15 cellular contexts compared by ENCODE assay signal in genomic region chr17:29181226-29181625, GRCh38. TPM values are rescaled to one million over a fixed set of nuclear protein-coding genes. Genes with fewer than 3 reads are reported as not detected.
A peak's percentile ranks its signal among the peaks of the same experiment; 100 is the strongest.
DNase-seq lines count a peak whose midpoint lies in the region; TF ChIP-seq lines count a peak whose summit lies in the region.
"Had no signal": no experiment of that assay in that cellular context is flagged by ENCODE, and none has a peak within 500 bp of the region (broad histone marks: within the 10 kb centered on the region; RNA-seq: fewer than 3 reads in every experiment).

No MANE protein-coding gene starts in this region.

- TF ChIP-seq CTCF in 22Rv1 (IDR thresholded peaks at IDR 0.05) = no peak
- TF ChIP-seq CTCF in MM.1S (IDR thresholded peaks at IDR 0.05; ENCODE audit: low read length) = no peak
- no peak for TF ChIP-seq CTCF in endothelial cell (IDR thresholded peaks at IDR 0.05; ENCODE audit: unreplicated experiment)
- TF ChIP-seq CTCF in osteoblast (IDR thresholded peaks at IDR 0.05; ENCODE audit: extremely low read depth, low read depth, low read length) = no peak

- peaks cover 11% of the 10 kb centered on the region for H3K79me2 ChIP-seq in MM.1S (ENCODE audit: low read length)
- H3K79me2 ChIP-seq in osteoblast (ENCODE audit: insufficient read depth, low read length) = peaks cover 23% of the 10 kb centered on the region

- no peak overlapping the region for H3K27ac Mint-ChIP-seq in endothelial cell (ENCODE audit: unreplicated experiment)

- peaks cover 36% of the 10 kb centered on the region for H3K4me1 Mint-ChIP-seq in endothelial cell (ENCODE audit: unreplicated experiment)

- no peaks in the 10 kb centered on the region for H3K27me3 ChIP-seq in MM.1S (replicated peaks; ENCODE audit: insufficient read depth, low read length)
- H3K27me3 ChIP-seq in osteoblast (ENCODE audit: insufficient read depth, low read length) = no peaks in the 10 kb centered on the region

- no peaks in the 10 kb centered on the region for H3K9me2 ChIP-seq in MM.1S (replicated peaks; ENCODE audit: insufficient read depth, low read length)

- H3K36me3 ChIP-seq in MM.1S (replicated peaks; ENCODE audit: insufficient read depth, low read length) (no peaks in the 10 kb centered on the region), osteoblast (ENCODE audit: insufficient read depth, low read length) (no peaks in the 10 kb centered on the region)
- H3K36me3 ChIP-seq: WERI-Rb-1 had no signal

- H3K9me3 Mint-ChIP-seq in endothelial cell (ENCODE audit: unreplicated experiment) = no peaks in the 10 kb centered on the region
- H3K9me3 Mint-ChIP-seq: IgD-negative memory B cell had no signal

- H3K4me2 ChIP-seq in MM.1S (ENCODE audit: low read depth, low read length) (no peak overlapping the region), osteoblast (ENCODE audit: insufficient read depth, low read length) (no peak overlapping the region)

- H2AFZ ChIP-seq in MM.1S (ENCODE audit: low read length) (peak overlapping the region; percentile 98; the same call in 1 of the 2 replicates), osteoblast (ENCODE audit: low read length) (peak overlapping the region; percentile 100)

- peak overlapping the region; percentile 87 for H3K4me3 Mint-ChIP-seq in endothelial cell (ENCODE audit: unreplicated experiment)

- no peak overlapping the region for H3K9ac ChIP-seq in MM.1S (ENCODE audit: low read length)

- H4K20me1 ChIP-seq in MM.1S (ENCODE audit: insufficient read depth, low read length) = no peaks in the 10 kb centered on the region
- peaks cover 8% of the 10 kb centered on the region for H4K20me1 ChIP-seq in osteoblast (ENCODE audit: insufficient read depth, low read length)

- no peak overlapping the region for H3K4me3 ChIP-seq in MM.1S (ENCODE audit: low read length)
- no peak overlapping the region for H3K4me3 ChIP-seq in osteoblast (ENCODE audit: insufficient read depth, low read length)

- H3K36me3 Mint-ChIP-seq in endothelial cell (ENCODE audit: low read depth, unreplicated experiment) = no peaks in the 10 kb centered on the region
- H3K36me3 Mint-ChIP-seq: IgD-negative memory B cell had no signal

- H3K9me3 ChIP-seq in MM.1S (replicated peaks; ENCODE audit: insufficient read depth, low read length) = no peaks in the 10 kb centered on the region
- H3K9me3 ChIP-seq in osteoblast (ENCODE audit: low read depth, low read length) = no peaks in the 10 kb centered on the region

- H3K27ac ChIP-seq in 22Rv1 (peak overlapping the region; percentile 93), MM.1S (ENCODE audit: low read length) (no peak overlapping the region), osteoblast (ENCODE audit: low read depth, low read length) (no peak overlapping the region)

- peaks cover 7% of the 10 kb centered on the region for H3K27me3 Mint-ChIP-seq in endothelial cell (ENCODE audit: unreplicated experiment)
- H3K27me3 Mint-ChIP-seq: IgD-negative memory B cell had no signal

- H3K4me1 ChIP-seq in MM.1S (ENCODE audit: low read length) (peaks cover 36% of the 10 kb centered on the region), osteoblast (ENCODE audit: insufficient read depth, low read length) (peaks cover 27% of the 10 kb centered on the region)

- H3F3A ChIP-seq in MM.1S (ENCODE audit: insufficient read depth, low read length) = peaks cover 22% of the 10 kb centered on the region

- DNase-seq in MM.1S (no peak), endothelial cell (ENCODE audit: low spot score) (no peak), osteoblast (ENCODE audit: insufficient read length, low spot score, missing footprints) (peak; percentile 76), SHP77 treated with DMSO at 0.1 percent for 48 hours (lab: John Stamatoyannopoulos, UW) (no peak), cortex of kidney (lab: John Stamatoyannopoulos, UW) (no peak), NCI-H1930 (lab: John Stamatoyannopoulos, UW) (no peak)
- DNase-seq in stimulated activated naive CD4-positive, alpha-beta T cell (lab: John Stamatoyannopoulos, UW) = no peak
- DNase-seq: activated CD8-positive, alpha-beta memory T cell treated with anti-CD3 and anti-CD28 coated beads, Interleukin-2, amount 50 U/mL, for 4 hours; effector memory CD4-positive, alpha-beta T cell; glutamatergic neuron; left cardiac atrium; NCI-H774; WERI-Rb-1 had no signal

RNA-seq across cellular contexts. Expression of gene MYO18A, which starts 1.0 kb away (rescaled TPM):
- total RNA-seq in endothelial cell (ENCODE audit: unreplicated experiment) (79.9 TPM), osteoblast (28.6 and 39.8 TPM in 2 replicates)
